15 cellular contexts compared by ENCODE assay signal in the genomic region with DNA sequence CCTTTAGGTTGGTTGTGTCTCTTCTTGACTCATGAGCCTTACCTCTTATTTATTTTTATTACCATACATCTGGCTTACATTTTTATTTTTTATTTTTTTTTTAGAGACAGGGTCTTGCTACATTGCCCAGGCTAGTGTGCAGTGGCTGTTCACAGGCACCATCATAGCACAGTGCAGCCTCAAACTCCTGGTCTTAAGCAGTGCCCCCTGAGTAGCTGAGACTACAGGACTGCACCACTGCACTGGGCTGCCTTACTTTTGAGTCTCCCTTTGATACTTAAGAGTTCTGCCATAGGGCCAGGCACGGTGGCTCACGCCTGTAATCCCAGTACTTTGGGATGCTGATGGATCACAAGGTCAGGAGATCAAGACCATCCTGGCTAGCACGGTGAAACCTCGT.
A peak's percentile ranks its signal among the peaks of the same experiment; 100 is the strongest.
DNase-seq lines count a peak whose midpoint lies in the region; ATAC-seq, FAIRE-seq and TF ChIP-seq lines count a peak whose summit lies in the region.
"Had no signal": no experiment of that assay in that cellular context is flagged by ENCODE, and none has a peak within 500 bp of the region (broad histone marks: within the 10 kb centered on the region; RNA-seq: fewer than 3 reads in every experiment).

No MANE protein-coding gene starts in this region.

- intact Hi-C loops in body of pancreas (cut with DNase I) (no loop called here), kidney (cut with DNase I) (no loop called here), spleen (cut with DNase I; ENCODE audit: low total_unique reads) (no loop called here)

- DNase-seq in body of pancreas (no peak), kidney (no peak), spleen (no peak)
- DNase-seq in naive thymus-derived CD8-positive, alpha-beta T cell: no peak
- DNase-seq: ACHN; activated CD4-positive, alpha-beta T cell treated with anti-CD3 and anti-CD28 coated beads, Interleukin-2, amount 10 ng/mL, durations not matched to agents 24 days and 14 days; activated naive CD4-positive, alpha-beta T cell treated with Interleukin-2 at 50 U/mL for 16 hours; CD4-positive, CD25-positive, alpha-beta regulatory T cell; KBM-7; occipital lobe; stimulated activated CD4-positive, alpha-beta T cell treated with anti-CD3 and anti-CD28 coated beads, Interleukin-4, amount 100 ng/mL, for 24 hours had no signal

- 68 to 92% methylated on average over 4 of the region's 4 CpGs for WGBS in body of pancreas, 2 donors
- 64 to 69% (median 66%) methylated on average over 4 of the region's 4 CpGs for WGBS in spleen, 5 donors

- no peaks in the 10 kb centered on the region for H3K27me3 ChIP-seq in body of pancreas
- no peaks in the 10 kb centered on the region for H3K27me3 ChIP-seq in spleen (replicated peaks in 1 of 7)

- H3K36me3 ChIP-seq in body of pancreas (replicated peaks in 1 of 2; ENCODE audit: insufficient read depth in 1 of 2, low read depth in 2 of 2) (no peaks in the 10 kb centered on the region), kidney (ENCODE audit: control insufficient read depth in 1 of 2, insufficient read depth in 2 of 2, low read length in 2 of 2) (peaks cover 0 to 4% of the 10 kb centered on the region in 2 donors), spleen (peaks cover 0 to 6% (median 0%) of the 10 kb centered on the region in 6 donors)

- no peaks in the 10 kb centered on the region for H3K9me3 Mint-ChIP-seq in naive thymus-derived CD8-positive, alpha-beta T cell
- H3K9me3 Mint-ChIP-seq: activated CD4-positive, alpha-beta T cell treated with anti-CD3 and anti-CD28 coated beads, Interleukin-2, amount 10 ng/mL, durations not matched to agents 24 days and 14 days; CD4-positive, CD25-positive, alpha-beta regulatory T cell had no signal

- H3K27ac Mint-ChIP-seq in naive thymus-derived CD8-positive, alpha-beta T cell: no peak overlapping the region
- H3K27ac Mint-ChIP-seq: activated CD4-positive, alpha-beta T cell treated with anti-CD3 and anti-CD28 coated beads, Interleukin-2, amount 10 ng/mL, durations not matched to agents 24 days and 14 days; CD4-positive, CD25-positive, alpha-beta regulatory T cell had no signal

- H3K9ac ChIP-seq in kidney (ENCODE audit: low read length in 2 of 2): no peak overlapping the region

- H3K9me3 ChIP-seq in body of pancreas (no peaks in the 10 kb centered on the region), kidney (ENCODE audit: control insufficient read depth in 1 of 2, low read length in 2 of 2) (no peaks in the 10 kb centered on the region), spleen (no peaks in the 10 kb centered on the region)

- TF ChIP-seq CTCF in C4-2B (conservative IDR thresholded peaks at IDR 0.05): no peak
- TF ChIP-seq CTCF in body of pancreas (IDR thresholded peaks at IDR 0.05): no peak
- TF ChIP-seq CTCF in kidney (IDR thresholded peaks at IDR 0.05; ENCODE audit: borderline replicate concordance, extremely low read depth, insufficient read depth): no peak
- TF ChIP-seq CTCF in spleen (IDR thresholded peaks at IDR 0.05 in 8 of 11, conservative IDR thresholded peaks at IDR 0.05 in 3 of 11): no peak

- H3K4me1 ChIP-seq in body of pancreas: peaks cover 52% of the 10 kb centered on the region
- H3K4me1 ChIP-seq in kidney (ENCODE audit: control insufficient read depth in 1 of 2, insufficient read depth in 1 of 2, low read depth in 1 of 2, low read length in 2 of 2): peaks cover 29 to 34% of the 10 kb centered on the region in 2 donors
- peaks cover 7 to 59% (median 35%) of the 10 kb centered on the region in 6 donors for H3K4me1 ChIP-seq in spleen

- TF ChIP-seq POLR2A in body of pancreas (IDR thresholded peaks at IDR 0.05) (no peak), spleen (IDR thresholded peaks at IDR 0.05) (no peak)

- no peaks in the 10 kb centered on the region for H3K27me3 Mint-ChIP-seq in naive thymus-derived CD8-positive, alpha-beta T cell
- H3K27me3 Mint-ChIP-seq: CD4-positive, CD25-positive, alpha-beta regulatory T cell had no signal

- FAIRE-seq in kidney (lab: Jason Lieb, UNC): no peak

- no peak overlapping the region for H3K4me3 ChIP-seq in body of pancreas
- no peak overlapping the region for H3K4me3 ChIP-seq in kidney (ENCODE audit: low read length in 2 of 2)
- H3K4me3 ChIP-seq in spleen: no peak overlapping the region

- H3K36me3 Mint-ChIP-seq in naive thymus-derived CD8-positive, alpha-beta T cell: peaks cover 0 to 2% (median 0%) of the 10 kb centered on the region in 3 donors
- H3K36me3 Mint-ChIP-seq: CD4-positive, CD25-positive, alpha-beta regulatory T cell had no signal

- H3K4me1 Mint-ChIP-seq in naive thymus-derived CD8-positive, alpha-beta T cell: peaks cover 0 to 7% (median 3%) of the 10 kb centered on the region in 4 donors

- POLR2A ChIA-PET in naive thymus-derived CD8-positive, alpha-beta T cell (lab: Charles Lee): no interaction called here

- H3K27ac ChIP-seq in C4-2B: peak overlapping the region; percentile 6; the same call in 1 of the 2 replicates
- H3K27ac ChIP-seq in body of pancreas: peak overlapping the region; percentile 84 to 92 (median 86)
- H3K27ac ChIP-seq in kidney (ENCODE audit: low read depth in 2 of 2, low read length in 2 of 2): peak overlapping the region; percentile 59 to 73
- peak overlapping the region in 5 of 8 donors; percentile 3 to 43 (median 8) for H3K27ac ChIP-seq in spleen

- ATAC-seq in body of pancreas (no peak), GM19397 (IDR thresholded peaks at IDR 0.05; ENCODE audit: unreplicated experiment) (no peak), HG02759 (IDR thresholded peaks at IDR 0.05; ENCODE audit: unreplicated experiment) (no peak), HG03045 (IDR thresholded peaks at IDR 0.05; ENCODE audit: unreplicated experiment) (no peak)
- no peak for ATAC-seq in naive thymus-derived CD8-positive, alpha-beta T cell

- H3K4me3 Mint-ChIP-seq in naive thymus-derived CD8-positive, alpha-beta T cell: no peak overlapping the region
- H3K4me3 Mint-ChIP-seq: activated CD4-positive, alpha-beta T cell treated with anti-CD3 and anti-CD28 coated beads, Interleukin-2, amount 10 ng/mL, durations not matched to agents 24 days and 14 days; CD4-positive, CD25-positive, alpha-beta regulatory T cell had no signal

Comparison
In these comparisons a context has a peak if more than half of its experiments do, and no peak if none do; other contexts are left out.
1. H3K27ac ChIP-seq: peak in every context shown above with its lines; median percentile 86 in body of pancreas; 66 in kidney; 8 in spleen; 6 in C4-2B.